ENCODE assay signal across 15 cellular contexts in the genomic region with DNA sequence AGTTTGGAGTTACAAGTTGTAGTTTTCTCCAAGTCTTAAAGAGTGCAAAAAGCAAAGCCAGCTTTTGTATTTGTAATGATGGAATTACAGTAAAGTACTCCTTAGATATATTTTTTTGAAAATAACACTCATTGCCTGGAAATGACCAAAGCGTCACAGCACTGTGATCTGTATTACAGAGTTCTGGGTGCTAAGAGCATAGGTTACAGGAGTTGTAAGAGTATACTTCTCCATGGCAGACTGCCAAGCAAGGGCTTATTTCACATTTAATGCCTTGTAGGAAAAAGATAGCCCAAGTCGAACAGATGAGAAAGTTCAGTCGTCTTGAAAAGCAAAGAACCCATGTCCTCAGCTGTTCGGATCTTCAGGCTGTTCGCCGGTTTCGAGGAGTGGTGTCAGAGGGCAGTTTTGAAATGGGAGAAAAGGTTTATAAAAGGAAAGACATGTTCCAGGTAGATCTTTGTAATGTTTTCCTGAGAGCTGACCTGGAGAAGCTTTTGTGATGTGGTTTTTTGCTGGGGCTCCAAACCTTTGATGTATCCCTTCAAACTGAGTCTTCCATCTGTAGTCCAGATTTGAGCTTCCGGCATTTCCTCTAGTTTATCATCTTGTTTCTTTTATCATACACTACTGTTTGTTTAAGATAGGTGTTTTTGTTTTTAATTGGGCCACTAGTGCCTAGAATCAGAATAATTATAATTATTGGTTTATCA. TPM values are rescaled to one million over a fixed set of nuclear protein-coding genes. Genes with fewer than 3 reads are reported as not detected.
DNase-seq lines count a peak whose midpoint lies in the region; ATAC-seq, FAIRE-seq and TF ChIP-seq lines count a peak whose summit lies in the region.
"Had no signal": no experiment of that assay in that cellular context is flagged by ENCODE, and none has a peak within 500 bp of the region (broad histone marks: within the 10 kb centered on the region; RNA-seq: fewer than 3 reads in every experiment).

No MANE protein-coding gene starts in this region.

- no peak overlapping the region for H3K9ac ChIP-seq in H1 (replicated peaks in 1 of 4; ENCODE audit: extremely low read depth in 1 of 4, low read depth in 3 of 4, low read length in 3 of 4)

- H2BK20ac ChIP-seq in H1 (ENCODE audit: low read length) = no peak overlapping the region

- no peak overlapping the region for H2BK15ac ChIP-seq in H1 (ENCODE audit: low read length)

- H3K4me3 ChIP-seq in H1 (ENCODE audit: extremely low read depth in 1 of 4, insufficient read depth in 2 of 4, low read depth in 3 of 4, low read length in 4 of 4) = no peak overlapping the region
- H3K4me3 ChIP-seq in skeletal muscle cell (ENCODE audit: low read depth, low read length) = no peak overlapping the region
- H3K4me3 ChIP-seq: HAP-1 had no signal

- FAIRE-seq in H1 (lab: Jason Lieb, UNC) = no peak
- FAIRE-seq: GM12892 had no signal

- no peak overlapping the region for H4K5ac ChIP-seq in H1 (ENCODE audit: insufficient read length, low read depth, low read length)

- H4K91ac ChIP-seq in H1 (replicated peaks; ENCODE audit: insufficient read length, low read length) = no peak overlapping the region

- no peak overlapping the region for H3K14ac ChIP-seq in H1 (ENCODE audit: insufficient read length)

- no peak for TF ChIP-seq EP300 in H1 (IDR thresholded peaks at IDR 0.05; ENCODE audit: borderline replicate concordance in 1 of 2, low read depth in 2 of 2, low read length in 2 of 2)

- no peak overlapping the region for H3K4ac ChIP-seq in H1 (replicated peaks; ENCODE audit: insufficient read length, low read depth, low read length)

- no peaks in the 10 kb centered on the region for H3K27me3 ChIP-seq in H1 (replicated peaks in 1 of 4; ENCODE audit: control insufficient read depth in 3 of 4, extremely low read depth in 1 of 4, insufficient read depth in 3 of 4, low read length in 3 of 4)

- no peak overlapping the region for H3K23ac ChIP-seq in H1 (ENCODE audit: insufficient read length)

- no peak overlapping the region for H2BK5ac ChIP-seq in H1 (ENCODE audit: low read depth, low read length)

- no peak for TF ChIP-seq CTCF in H1 (IDR thresholded peaks at IDR 0.05; ENCODE audit: control extremely low read depth in 1 of 3, insufficient read depth in 1 of 3, low read depth in 1 of 3, low read length in 3 of 3)

- no peak for TF ChIP-seq POLR2A in H1 (IDR thresholded peaks at IDR 0.05; ENCODE audit: control extremely low read depth in 1 of 2, low read depth in 2 of 2, low read length in 2 of 2)

- POLR2A ChIA-PET in H1 (lab: Charles Lee; ENCODE audit: partially characterized antibody) = no interaction called here

- peak overlapping the region; percentile 63; the same call in 1 of the 2 replicates for H2AFZ ChIP-seq in H1 (ENCODE audit: low read length)

- no peaks in the 10 kb centered on the region for H3K79me2 ChIP-seq in H1 (ENCODE audit: control insufficient read depth in 1 of 2, insufficient read depth in 2 of 2, low read length in 2 of 2)

- H3K79me1 ChIP-seq in H1 (ENCODE audit: low read depth, low read length) = no peaks in the 10 kb centered on the region

- H3K27ac ChIP-seq in H1 (ENCODE audit: low read depth, low read length) = no peak overlapping the region

- no peaks in the 10 kb centered on the region for H3K9me3 ChIP-seq in H1 (ENCODE audit: insufficient read depth in 2 of 2, low read depth in 1 of 2, low read length in 1 of 2)
- H3K9me3 ChIP-seq: HAP-1 had no signal

- H3K23me2 ChIP-seq in H1 (ENCODE audit: low read depth, low read length) = no peaks in the 10 kb centered on the region; the same call in 1 of the 2 replicates

- WGBS in H1 (ENCODE audit: extremely low coverage in 1 of 2, insufficient coverage in 1 of 2, insufficient read length in 1 of 2, insufficient replicate concordance in 2 of 2, low coverage in 1 of 2, low lambda C conversion rate in 2 of 2, missing lambda C conversion rate in 1 of 2), 2 experiments = 90% methylated on average over 8 of the region's 8 CpGs; no CpG with 5 or more reads in 1 of the 2 experiments

- H3K4me2 ChIP-seq in H1 (ENCODE audit: insufficient read depth in 1 of 2, low read depth in 2 of 2, low read length in 2 of 2) = no peak overlapping the region

- CTCF ChIA-PET in H1 (lab: Charles Lee; ENCODE audit: partially characterized antibody) = interaction anchor here (1.2 to 1.5 kb wide), 3 partner anchors 11 to 224 kb away, joined by 3 to 5 read pairs (median 3); no protein-coding TSS in a partner anchor

- no peak overlapping the region for H4K8ac ChIP-seq in H1 (ENCODE audit: extremely low read depth, insufficient read depth, low read length)

- DNase-seq in NCI-H2107 treated with DMSO at 0.1 percent for 48 hours (lab: John Stamatoyannopoulos, UW; ENCODE audit: unreplicated experiment) (peak; percentile 17), NCI-H2107 (lab: John Stamatoyannopoulos, UW) (no peak), NCI-H524 (lab: John Stamatoyannopoulos, UW) (peak; percentile 81 to 92), H1 (ENCODE audit: low read depth in 1 of 2, low spot score in 2 of 2) (no peak), skeletal muscle cell (ENCODE audit: low read depth) (peak; percentile 66), glomerular visceral epithelial cell (ENCODE audit: extremely low spot score) (no peak)
- DNase-seq: DMS153, kidney glomerular epithelial cell, natural killer cell, SHP77, trophoblast cell had no signal

- H3K18ac ChIP-seq in H1 (ENCODE audit: extremely low read depth, low read length) = no peak overlapping the region

- H2BK12ac ChIP-seq in H1 (ENCODE audit: low read depth, low read length) = no peak overlapping the region

- TF ChIP-seq RAD21 in H1 (IDR thresholded peaks at IDR 0.05 in 1 of 2, conservative IDR thresholded peaks at IDR 0.05 in 1 of 2; ENCODE audit: low read depth in 2 of 2, low read length in 2 of 2) = no peak

- ATAC-seq in GM18909 (IDR thresholded peaks at IDR 0.05; ENCODE audit: poor library complexity, unreplicated experiment) = no peak
- no peak for ATAC-seq in HG03469 (IDR thresholded peaks at IDR 0.05; ENCODE audit: unreplicated experiment)
- ATAC-seq: natural killer cell had no signal

- no peaks in the 10 kb centered on the region for H4K20me1 ChIP-seq in H1 (replicated peaks in 1 of 2; ENCODE audit: control insufficient read depth in 1 of 2, insufficient read depth in 2 of 2, low read length in 2 of 2)

- H2AK5ac ChIP-seq in H1 (ENCODE audit: low read depth, low read length) = no peak overlapping the region

- H3K4me1 ChIP-seq in H1 (replicated peaks in 1 of 4; ENCODE audit: control insufficient read depth in 3 of 4, insufficient read depth in 4 of 4, low read length in 3 of 4) = peaks cover 0 to 6% (median 3%) of the 10 kb centered on the region in 4 experiments; a peak in 5 of 7 replicates

- H3K36me3 ChIP-seq in H1 (ENCODE audit: control insufficient read depth in 2 of 4, insufficient read depth in 4 of 4, low read length in 3 of 4) = no peaks in the 10 kb centered on the region
- H3K36me3 ChIP-seq: HAP-1 had no signal

- H2BK120ac ChIP-seq in H1 (replicated peaks; ENCODE audit: low read depth, low read length) = no peak overlapping the region

- no peak overlapping the region for H3K56ac ChIP-seq in H1 (replicated peaks; ENCODE audit: insufficient read length, low read depth, low read length)

TF ChIP-seq in H1, 55 proteins besides CTCF, POLR2A, EP300 and RAD21:
- no peak for TF ChIP-seq CHD1 (IDR thresholded peaks at IDR 0.05; ENCODE audit: low read depth, low read length)
- TF ChIP-seq SP1 (IDR thresholded peaks at IDR 0.05; ENCODE audit: low read depth, low read length) = no peak
- TF ChIP-seq ASH2L (IDR thresholded peaks at IDR 0.05; ENCODE audit: low read length) = no peak
- TF ChIP-seq KDM4A (IDR thresholded peaks at IDR 0.05; ENCODE audit: low read depth, low read length, severe bottlenecking) = no peak
- no peak for TF ChIP-seq BACH1 (IDR thresholded peaks at IDR 0.05; ENCODE audit: low read length)
- no peak for TF ChIP-seq CEBPB (IDR thresholded peaks at IDR 0.05; ENCODE audit: low read depth, low read length)
- no peak for TF ChIP-seq MAFK (IDR thresholded peaks at IDR 0.05; ENCODE audit: low read depth, low read length)
- no peak for TF ChIP-seq TEAD4 (IDR thresholded peaks at IDR 0.05; ENCODE audit: low read depth, low read length)
- no peak for TF ChIP-seq JUND (IDR thresholded peaks at IDR 0.05; ENCODE audit: low read length)
- TF ChIP-seq, protein P1, sequence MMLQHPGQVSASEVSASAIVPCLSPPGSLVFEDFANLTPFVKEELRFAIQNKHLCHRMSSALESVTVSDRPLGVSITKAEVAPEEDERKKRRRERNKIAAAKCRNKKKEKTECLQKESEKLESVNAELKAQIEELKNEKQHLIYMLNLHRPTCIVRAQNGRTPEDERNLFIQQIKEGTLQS (IDR thresholded peaks at IDR 0.05; ENCODE audit: insufficient read depth, low read depth, low read length) = no peak
- no peak for TF ChIP-seq CBX5 (IDR thresholded peaks at IDR 0.05; ENCODE audit: low read depth, low read length)
- TF ChIP-seq HDAC6 (IDR thresholded peaks at IDR 0.05; ENCODE audit: low read depth, low read length) = no peak
- TF ChIP-seq TBP (IDR thresholded peaks at IDR 0.05; ENCODE audit: low read depth, low read length) = no peak
- TF ChIP-seq NANOG (IDR thresholded peaks at IDR 0.05; ENCODE audit: insufficient read depth, low read depth, low read length, poor library complexity, severe bottlenecking) = no peak
- TF ChIP-seq RXRA (IDR thresholded peaks at IDR 0.05; ENCODE audit: insufficient read depth, low read depth, low read length) = no peak
- no peak for TF ChIP-seq SUZ12 (IDR thresholded peaks at IDR 0.05; ENCODE audit: low read length)
- TF ChIP-seq BRCA1 (IDR thresholded peaks at IDR 0.05; ENCODE audit: low read depth, low read length) = no peak
- no peak for TF ChIP-seq POLR2AphosphoS5 (IDR thresholded peaks at IDR 0.05; ENCODE audit: low read depth, low read length)
- TF ChIP-seq, protein P2, sequence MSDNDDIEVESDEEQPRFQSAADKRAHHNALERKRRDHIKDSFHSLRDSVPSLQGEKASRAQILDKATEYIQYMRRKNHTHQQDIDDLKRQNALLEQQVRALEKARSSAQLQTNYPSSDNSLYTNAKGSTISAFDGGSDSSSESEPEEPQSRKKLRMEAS (IDR thresholded peaks at IDR 0.05) = no peak
- TF ChIP-seq CBX8 (IDR thresholded peaks at IDR 0.05; ENCODE audit: borderline replicate concordance, low read depth, low read length) = no peak

RNA-seq across cellular contexts. Expression of gene ERCC4, which starts 41.3 kb away (rescaled TPM):
- total RNA-seq in H1 (2021; fragmentation: NEBNext Ultra II Directional; extraction: Animal tissue kit (Norgen Biotek cat#: 25700)) = 13.0 and 13.2 TPM in 2 replicates
- polyA plus RNA-seq in H1 (2011; rRNA removed) = 1.5 and 1.6 TPM in 2 replicates
- polyA plus RNA-seq in H1 (2011; cell fraction: cytosol; rRNA removed) = 2.5 TPM
- polyA plus RNA-seq in H1 (2011; cell fraction: nucleus; rRNA removed) = 2.5 TPM
- polyA plus RNA-seq in H1 (2012, experiment 1 of 2) = 3.9 to 9.9 TPM (median 5.4 TPM) in 4 replicates
- 1.2 TPM for polyA plus RNA-seq in H1 (2012, experiment 2 of 2)
- polyA plus RNA-seq in H1 (2013, experiment 1 of 2) = 3.6 TPM
- polyA plus RNA-seq in H1 (2013, experiment 2 of 2) = 4.0 TPM
- 11.1 and 22.7 TPM in 2 replicates for polyA minus RNA-seq in H1 (2011; rRNA and poly(A)+ RNA removed)
- polyA minus RNA-seq in H1 (2011; cell fraction: cytosol; rRNA and poly(A)+ RNA removed) = 15.8 TPM
- 10.7 TPM for polyA minus RNA-seq in H1 (2011; cell fraction: nucleus; rRNA and poly(A)+ RNA removed)

Comparison
In these comparisons a context has a peak if more than half of its experiments do, and no peak if none do; other contexts are left out.
1. DNase-seq: peak in NCI-H2107 treated with DMSO at 0.1 percent for 48 hours (single experiment), NCI-H524 (2 of 2) and skeletal muscle cell (single experiment); none in NCI-H2107 (single experiment), H1 (0 of 2) and glomerular visceral epithelial cell (single experiment).